In the genomic region with DNA sequence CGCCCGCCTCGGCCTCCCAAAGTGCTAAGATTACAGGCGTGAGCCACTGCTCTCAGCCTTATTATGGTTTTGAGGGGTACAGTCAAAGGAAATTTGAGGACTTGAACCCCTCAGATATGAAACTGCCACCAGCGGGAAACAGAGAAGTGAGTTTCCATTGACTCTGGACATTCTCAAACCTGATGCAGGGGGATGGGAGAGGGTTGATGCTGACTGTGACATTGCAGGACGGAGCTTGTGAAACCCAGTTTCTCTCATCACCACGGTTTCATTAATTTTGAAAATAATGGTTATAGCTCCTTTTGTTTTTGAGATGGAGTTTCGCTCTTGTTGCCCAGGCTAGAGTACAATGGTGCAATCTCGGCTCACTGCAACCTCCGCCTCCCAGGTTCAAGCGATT, we compare ENCODE assay signal across 1 cellular context.
TF ChIP-seq lines count a peak whose summit lies in the region.

No MANE protein-coding gene starts in this region.

TF ChIP-seq in endothelial cell of umbilical vein, 7 proteins besides CTCF, POLR2A, EP300 and RAD21:
- TF ChIP-seq JUN (IDR thresholded peaks at IDR 0.05; ENCODE audit: borderline replicate concordance, insufficient read depth, insufficient read length, low read depth): no peak
- TF ChIP-seq EZH2 (IDR thresholded peaks at IDR 0.05; ENCODE audit: borderline replicate concordance, low read depth, low read length, severe bottlenecking): no peak
- TF ChIP-seq, protein P1, sequence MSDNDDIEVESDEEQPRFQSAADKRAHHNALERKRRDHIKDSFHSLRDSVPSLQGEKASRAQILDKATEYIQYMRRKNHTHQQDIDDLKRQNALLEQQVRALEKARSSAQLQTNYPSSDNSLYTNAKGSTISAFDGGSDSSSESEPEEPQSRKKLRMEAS (IDR thresholded peaks at IDR 0.05; ENCODE audit: insufficient read depth, insufficient read length): no peak
- TF ChIP-seq MYC (IDR thresholded peaks at IDR 0.05; ENCODE audit: low read depth, low read length): no peak
- TF ChIP-seq GATA2 (IDR thresholded peaks at IDR 0.05; ENCODE audit: insufficient read depth, insufficient read length, low read depth, low read length): no peak
- no peak for TF ChIP-seq FOS (IDR thresholded peaks at IDR 0.05; ENCODE audit: borderline replicate concordance, insufficient read depth, low read length)
- TF ChIP-seq POLR2AphosphoS5 (IDR thresholded peaks at IDR 0.05; ENCODE audit: insufficient read depth, low read depth, low read length): no peak
TF ChIP-seq in endothelial cell of umbilical vein: peak in this region for 0.
